ENCODE assay signal across 1 cellular context in genomic region chr17:81666342-81667191, GRCh38.
TF ChIP-seq lines count a peak whose summit lies in the region.

Gene CCDC137 (plus strand): TSS chr17:81666737. CDS start chr17:81666767, 30 bp downstream.
Gene OXLD1 (minus strand): TSS chr17:81666605. CDS start chr17:81666577, 28 bp downstream.

TF ChIP-seq in HEK293, 187 proteins besides CTCF, POLR2A, EP300 and RAD21 (continued from another document):
- TF ChIP-seq PATZ1 (tag by site-specific recombination; IDR thresholded peaks at IDR 0.05) (peak; percentile 63), GLIS1 (tag by site-specific recombination; IDR thresholded peaks at IDR 0.05) (peak; percentile 75), ZNF324 (tag by site-specific recombination; IDR thresholded peaks at IDR 0.05) (peak; percentile 46; the same call in 1 of the 2 replicates), IKZF3 (tag by site-specific recombination; IDR thresholded peaks at IDR 0.05) (0 out of 2 replicates have a peak, but pooled peaks have one; percentile 47), ZNF366 (tag by site-specific recombination; conservative IDR thresholded peaks at IDR 0.05) (peak; percentile 58), WT1 (tag by site-specific recombination; IDR thresholded peaks at IDR 0.05) (no peak; the same call in 1 of the 2 replicates), ZBTB10 (tag by site-specific recombination; IDR thresholded peaks at IDR 0.05) (peak; percentile 37; the same call in 1 of the 2 replicates), ZNF223 (tag by site-specific recombination; IDR thresholded peaks at IDR 0.05) (no peak)
TF ChIP-seq in HEK293: peak in this region for 53.
